24 cellular contexts compared by ENCODE assay signal in genomic region chr5:166926098-166926497, GRCh38. TPM values are rescaled to one million over a fixed set of nuclear protein-coding genes. Genes with fewer than 3 reads are reported as not detected.
"Had no signal": no experiment of that assay in that cellular context is flagged by ENCODE, and none has a peak within 500 bp of the region (broad histone marks: within the 10 kb centered on the region; RNA-seq: fewer than 3 reads in every experiment).

No MANE protein-coding gene starts in this region.

- H3K27me3 ChIP-seq: ascending aorta, breast epithelium, colonic mucosa, dorsolateral prefrontal cortex, gastrocnemius medialis, spleen, upper lobe of left lung had no signal

- DNase-seq: activated CD4-positive, alpha-beta T cell treated with anti-CD3 and anti-CD28 coated beads, Interleukin-2, amount 10 ng/mL, durations not matched to agents 7 days and 5 days; activated CD4-positive, CD25-positive, alpha-beta regulatory T cell treated with anti-CD3 and anti-CD28 coated beads, Interleukin-2, amount 50 U/mL, for 72 hours; activated CD8-positive, alpha-beta T cell treated with anti-CD3 and anti-CD28 coated beads, Interleukin-2, amount 10 ng/mL, durations not matched to agents 7 days and 5 days; activated gamma-delta T cell treated with Interleukin-2 at 50 U/mL for 16 hours; activated T-cell treated with anti-CD3 and anti-CD28 coated beads, Interleukin-2, amount 50 U/mL, for 1 hour; colonic mucosa; dorsolateral prefrontal cortex; effector memory CD8-positive, alpha-beta T cell; gastrocnemius medialis; hippocampal formation; left ventricle myocardium inferior; naive thymus-derived CD8-positive, alpha-beta T cell; spleen; stimulated activated CD4-positive, alpha-beta T cell treated with anti-CD3 and anti-CD28 coated beads, Interleukin-4, amount 100 ng/mL, for 1 hour; stimulated activated naive CD4-positive, alpha-beta T cell had no signal

- H3K36me3 Mint-ChIP-seq: activated naive CD4-positive, alpha-beta T cell treated with anti-CD3 and anti-CD28 coated beads, Interleukin-2, amount 50 U/mL, for 24 hours had no signal

- H3K27me3 Mint-ChIP-seq: activated CD4-positive, alpha-beta T cell treated with anti-CD3 and anti-CD28 coated beads, Interleukin-2, amount 10 ng/mL, durations not matched to agents 7 days and 5 days; activated naive CD4-positive, alpha-beta T cell treated with anti-CD3 and anti-CD28 coated beads, Interleukin-2, amount 50 U/mL, for 24 hours; effector memory CD8-positive, alpha-beta T cell; naive thymus-derived CD8-positive, alpha-beta T cell had no signal

- H3K27ac ChIP-seq: ascending aorta, breast epithelium, colonic mucosa, dorsolateral prefrontal cortex, gastrocnemius medialis, left ventricle myocardium inferior, prostate gland, spleen, upper lobe of left lung, VCaP had no signal

- H3K4me3 Mint-ChIP-seq: activated CD4-positive, alpha-beta T cell treated with anti-CD3 and anti-CD28 coated beads, Interleukin-2, amount 10 ng/mL, durations not matched to agents 7 days and 5 days; activated CD8-positive, alpha-beta T cell treated with anti-CD3 and anti-CD28 coated beads, Interleukin-2, amount 10 ng/mL, durations not matched to agents 7 days and 5 days; activated naive CD4-positive, alpha-beta T cell treated with anti-CD3 and anti-CD28 coated beads, Interleukin-2, amount 50 U/mL, for 24 hours; effector memory CD8-positive, alpha-beta T cell; naive thymus-derived CD8-positive, alpha-beta T cell; T-helper 2 cell treated with Interferon-gamma antibody and Interleukin-4, amounts not matched to agents 5 μg/mL and 100 μg/mL, for 36 hours had no signal

- FAIRE-seq: endothelial cell of umbilical vein had no signal

- ATAC-seq: activated CD8-positive, alpha-beta T cell treated with anti-CD3 and anti-CD28 coated beads, Interleukin-2, amount 10 ng/mL, durations not matched to agents 7 days and 5 days; effector memory CD8-positive, alpha-beta T cell; esophagus mucosa; gastrocnemius medialis; naive thymus-derived CD8-positive, alpha-beta T cell had no signal

- H3K4me1 Mint-ChIP-seq: activated CD4-positive, alpha-beta T cell treated with anti-CD3 and anti-CD28 coated beads, Interleukin-2, amount 10 ng/mL, durations not matched to agents 7 days and 5 days; activated naive CD4-positive, alpha-beta T cell treated with anti-CD3 and anti-CD28 coated beads, Interleukin-2, amount 50 U/mL, for 24 hours; naive thymus-derived CD8-positive, alpha-beta T cell had no signal

- H3K4me1 ChIP-seq: ascending aorta, breast epithelium, colonic mucosa, gastrocnemius medialis, left ventricle myocardium inferior, prostate gland, spleen, upper lobe of left lung had no signal

- H3K4me3 ChIP-seq: ascending aorta, breast epithelium, colonic mucosa, dorsolateral prefrontal cortex, gastrocnemius medialis, left ventricle myocardium inferior, prostate gland, spleen, upper lobe of left lung had no signal

- H3K36me3 ChIP-seq: ascending aorta, breast epithelium, colonic mucosa, gastrocnemius medialis, left ventricle myocardium inferior, prostate gland, spleen, upper lobe of left lung had no signal

- H3K27ac Mint-ChIP-seq: activated CD4-positive, alpha-beta T cell treated with anti-CD3 and anti-CD28 coated beads, Interleukin-2, amount 10 ng/mL, durations not matched to agents 7 days and 5 days; activated CD8-positive, alpha-beta T cell treated with anti-CD3 and anti-CD28 coated beads, Interleukin-2, amount 10 ng/mL, durations not matched to agents 7 days and 5 days; activated naive CD4-positive, alpha-beta T cell treated with anti-CD3 and anti-CD28 coated beads, Interleukin-2, amount 50 U/mL, for 24 hours; effector memory CD8-positive, alpha-beta T cell; naive thymus-derived CD8-positive, alpha-beta T cell; T-helper 2 cell treated with Interferon-gamma antibody and Interleukin-4, amounts not matched to agents 5 μg/mL and 100 μg/mL, for 36 hours had no signal

- H3K9me3 ChIP-seq: ascending aorta, colonic mucosa, gastrocnemius medialis, prostate gland had no signal

RNA-seq across cellular contexts. Expression of gene TENM2, which starts 52.7 kb away (rescaled TPM):
- total RNA-seq: activated CD4-positive, alpha-beta T cell treated with anti-CD3 and anti-CD28 coated beads, Interleukin-2, amount 10 ng/mL, durations not matched to agents 7 days and 5 days; activated CD8-positive, alpha-beta T cell treated with anti-CD3 and anti-CD28 coated beads, Interleukin-2, amount 10 ng/mL, durations not matched to agents 7 days and 5 days; endothelial cell of umbilical vein; naive thymus-derived CD8-positive, alpha-beta T cell had no signal
- polyA plus RNA-seq: naive thymus-derived CD8-positive, alpha-beta T cell had no signal
